Comparison of ENCODE assay signal across 21 cellular contexts in genomic region chr1:236035681-236036101, GRCh38. TPM values are rescaled to one million over a fixed set of nuclear protein-coding genes. Genes with fewer than 3 reads are reported as not detected.
DNase-seq lines count a peak whose midpoint lies in the region; ATAC-seq and TF ChIP-seq lines count a peak whose summit lies in the region.
"Had no signal": no experiment of that assay in that cellular context is flagged by ENCODE, and none has a peak within 500 bp of the region (broad histone marks: within the 10 kb centered on the region; RNA-seq: fewer than 3 reads in every experiment).

No MANE protein-coding gene starts in this region.

- 75 to 87% (median 86%) methylated on average over 8 of the region's 8 CpGs for WGBS in psoas muscle, 3 donors
- 86 to 92% (median 87%) methylated on average over 8 of the region's 8 CpGs for WGBS in spleen, 5 donors

- ATAC-seq in Right ventricle myocardium superior (ENCODE audit: poor library complexity) (peak; percentile 68), psoas muscle (peak in 3 of 4 donors; percentile 23 to 72 (median 40)), left lung (no peak)
- ATAC-seq: natural killer cell treated with Interleukin-12 subunit alpha and Interleukin-12 subunit beta and Interleukin-15 and Interleukin-18, amount 100 ng/mL, for 72 hours; upper lobe of right lung had no signal

- H3K36me3 Mint-ChIP-seq in chondrocyte (ENCODE audit: low read depth), result peaks cover 8% of the 10 kb centered on the region
- H3K36me3 Mint-ChIP-seq: activated naive CD8-positive, alpha-beta T cell; natural killer cell treated with Interleukin-12 subunit alpha and Interleukin-12 subunit beta and Interleukin-15 and Interleukin-18, amount 100 ng/mL, for 72 hours had no signal

- no peak overlapping the region for H3K4me3 Mint-ChIP-seq in chondrocyte (ENCODE audit: unreplicated experiment)
- H3K4me3 Mint-ChIP-seq: activated naive CD8-positive, alpha-beta T cell; mesothelial cell of epicardium; natural killer cell treated with Interleukin-12 subunit alpha and Interleukin-12 subunit beta and Interleukin-15 and Interleukin-18, amount 100 ng/mL, for 72 hours; stimulated activated naive CD8-positive, alpha-beta T cell treated with anti-CD3 and anti-CD28 coated beads, Interleukin-15, Interleukin-2, amounts not matched to agents 100 ng/mL and 50 ng/mL, for 24 hours had no signal

- H3K27ac ChIP-seq in psoas muscle (no peak overlapping the region), left lung (no peak overlapping the region), spleen (no peak overlapping the region)
- H3K27ac ChIP-seq: brain microvascular endothelial cell, C4-2B, upper lobe of right lung had no signal

- H3K4me1 ChIP-seq in psoas muscle (no peaks in the 10 kb centered on the region), left lung (peaks cover 0 to 7% of the 10 kb centered on the region in 2 donors), spleen (no peaks in the 10 kb centered on the region)

- intact Hi-C loops in Right ventricle myocardium superior (cut with DNase I) (no loop called here), psoas muscle (cut with DNase I) (no loop called here), left lung (cut with DNase I) (no loop called here), spleen (cut with DNase I; ENCODE audit: low total_unique reads) (no loop called here)

- H3K9me3 Mint-ChIP-seq in chondrocyte (ENCODE audit: low read depth), result no peaks in the 10 kb centered on the region
- H3K9me3 Mint-ChIP-seq: natural killer cell treated with Interleukin-12 subunit alpha and Interleukin-12 subunit beta and Interleukin-15 and Interleukin-18, amount 100 ng/mL, for 72 hours; stimulated activated naive CD8-positive, alpha-beta T cell treated with anti-CD3 and anti-CD28 coated beads, Interleukin-15, Interleukin-2, amounts not matched to agents 100 ng/mL and 50 ng/mL, for 24 hours had no signal

- peak; percentile 40 for DNase-seq in AG08395 (ENCODE audit: low spot score)
- no peak for DNase-seq in chondrocyte (ENCODE audit: low spot score)
- no peak for DNase-seq in Right ventricle myocardium superior
- no peak for DNase-seq in psoas muscle
- DNase-seq in NCI-H2196 treated with DMSO at 0.1 percent for 48 hours (lab: John Stamatoyannopoulos, UW; ENCODE audit: unreplicated experiment), result no peak
- DNase-seq in left lung, result no peak
- DNase-seq in spleen, result no peak
- no peak for DNase-seq in SIG-M5 (lab: John Stamatoyannopoulos, UW)
- DNase-seq: activated CD4-positive, alpha-beta T cell treated with anti-CD3 and anti-CD28 coated beads for 1 hour; brain microvascular endothelial cell; dermis blood vessel endothelial cell; NCI-H2171 treated with DMSO at 0.1 percent for 48 hours; NCI-H69; stimulated activated CD4-positive, alpha-beta T cell treated with anti-CD3 and anti-CD28 coated beads, Interleukin-4, amount 100 ng/mL, for 1 hour; upper lobe of right lung had no signal

- TF ChIP-seq CTCF in chondrocyte (IDR thresholded peaks at IDR 0.05), result no peak
- no peak for TF ChIP-seq CTCF in psoas muscle (IDR thresholded peaks at IDR 0.05)
- no peak for TF ChIP-seq CTCF in left lung (IDR thresholded peaks at IDR 0.05)
- no peak for TF ChIP-seq CTCF in spleen (IDR thresholded peaks at IDR 0.05 in 8 of 11, conservative IDR thresholded peaks at IDR 0.05 in 3 of 11)

- no peak for TF ChIP-seq POLR2A in spleen (IDR thresholded peaks at IDR 0.05)

- H3K4me1 Mint-ChIP-seq in chondrocyte (ENCODE audit: low read depth), result peaks cover 21% of the 10 kb centered on the region

- no peaks in the 10 kb centered on the region for H3K27me3 Mint-ChIP-seq in chondrocyte (ENCODE audit: low read depth)
- H3K27me3 Mint-ChIP-seq: activated naive CD8-positive, alpha-beta T cell; stimulated activated naive CD8-positive, alpha-beta T cell treated with anti-CD3 and anti-CD28 coated beads, Interleukin-15, Interleukin-2, amounts not matched to agents 100 ng/mL and 50 ng/mL, for 24 hours had no signal

- no peaks in the 10 kb centered on the region for H3K27me3 ChIP-seq in psoas muscle (ENCODE audit: insufficient read depth in 3 of 3, low read length in 2 of 3)
- H3K27me3 ChIP-seq in left lung, result no peaks in the 10 kb centered on the region
- no peaks in the 10 kb centered on the region for H3K27me3 ChIP-seq in spleen (replicated peaks in 1 of 7)
- H3K27me3 ChIP-seq: brain microvascular endothelial cell, upper lobe of right lung had no signal

- H3K27ac Mint-ChIP-seq in chondrocyte (ENCODE audit: unreplicated experiment), result peak overlapping the region; percentile 87
- H3K27ac Mint-ChIP-seq: activated naive CD8-positive, alpha-beta T cell; mesothelial cell of epicardium; natural killer cell treated with Interleukin-12 subunit alpha and Interleukin-12 subunit beta and Interleukin-15 and Interleukin-18, amount 100 ng/mL, for 72 hours; stimulated activated naive CD8-positive, alpha-beta T cell treated with anti-CD3 and anti-CD28 coated beads, Interleukin-15, Interleukin-2, amounts not matched to agents 100 ng/mL and 50 ng/mL, for 24 hours had no signal

- peaks cover 5 to 7% of the 10 kb centered on the region in 2 donors for H3K36me3 ChIP-seq in psoas muscle (ENCODE audit: insufficient read depth in 1 of 2, low read depth in 1 of 2)
- no peaks in the 10 kb centered on the region for H3K36me3 ChIP-seq in left lung
- peaks cover 0 to 49% (median 3%) of the 10 kb centered on the region in 6 donors for H3K36me3 ChIP-seq in spleen

- H3K9me3 ChIP-seq in psoas muscle (no peaks in the 10 kb centered on the region), left lung (no peaks in the 10 kb centered on the region), spleen (no peaks in the 10 kb centered on the region)
- H3K9me3 ChIP-seq: upper lobe of right lung had no signal

- H3K4me3 ChIP-seq in psoas muscle, result no peak overlapping the region
- H3K4me3 ChIP-seq in left lung, result no peak overlapping the region
- H3K4me3 ChIP-seq in spleen, result no peak overlapping the region
- H3K4me3 ChIP-seq: smooth muscle cell, upper lobe of right lung had no signal

RNA-seq across cellular contexts. Expression of gene NID1, which starts 29.2 kb away (rescaled TPM):
- total RNA-seq in chondrocyte (73.0 to 102 TPM (median 99.1 TPM) in 3 replicates), Right ventricle myocardium superior (51.2 TPM), psoas muscle (10 to 100 TPM; 12.0 to 31.8 (median 23.8) TPM), left lung (10 to 100 TPM; 55.4 to 77.4 TPM), spleen (100 to 1,000 TPM in 5 of 7 donors, 10 to 100 TPM in 2; 48.1 to 178 (median 101) TPM)
- polyA plus RNA-seq in psoas muscle (10 to 100 TPM; 13.1 to 23.7 (median 15.9) TPM), spleen (10 to 100 TPM in 2 of 3 donors, 1 to 10 TPM in 1; 6.8 to 13.3 (median 12.9) TPM)
- total RNA-seq: natural killer cell treated with Interleukin-12 subunit alpha and Interleukin-12 subunit beta and Interleukin-15 and Interleukin-18, amount 100 ng/mL, for 72 hours had no signal
